In genomic region chr2:84711651-84712050, GRCh38 we compare ENCODE assay signal across 16 cellular contexts.
DNase-seq lines count a peak whose midpoint lies in the region; ATAC-seq and TF ChIP-seq lines count a peak whose summit lies in the region.
"Had no signal": no experiment of that assay in that cellular context is flagged by ENCODE, and none has a peak within 500 bp of the region (broad histone marks: within the 10 kb centered on the region; RNA-seq: fewer than 3 reads in every experiment).

No MANE protein-coding gene starts in this region.

- H3K4me3 ChIP-seq in liver (ENCODE audit: low read depth in 1 of 3, low read length in 3 of 3) (no peak overlapping the region), trophoblast cell (ENCODE audit: low read depth, low read length) (no peak overlapping the region)
- H3K4me3 ChIP-seq: GM23338 had no signal

- H3K4ac ChIP-seq in trophoblast cell (ENCODE audit: low read depth, low read length), result no peak overlapping the region

- DNase-seq in left colon, result no peak
- no peak for DNase-seq in trophoblast cell
- DNase-seq: C1 segment of cervical spinal cord; Calu3; CD4-positive, alpha-beta memory T cell; COR-L47; DMS53; DMS79 treated with DMSO at 0.1 percent for 48 hours; GF-D8; H9 had no signal

- no peaks in the 10 kb centered on the region for H3K79me2 ChIP-seq in trophoblast cell (ENCODE audit: control insufficient read depth, insufficient read depth, low read length, poor library complexity)

- no peak overlapping the region for H2BK5ac ChIP-seq in trophoblast cell (ENCODE audit: low read depth, low read length, poor library complexity)

- H3K27ac ChIP-seq in liver (ENCODE audit: low read depth in 1 of 2, low read length in 2 of 2) (no peak overlapping the region), trophoblast cell (ENCODE audit: low read depth, low read length) (no peak overlapping the region)

- H3K14ac ChIP-seq in trophoblast cell (ENCODE audit: low read length), result no peak overlapping the region

- H3K27me3 ChIP-seq in liver (ENCODE audit: control insufficient read depth in 4 of 4, insufficient read depth in 4 of 4, low read length in 3 of 4) (no peaks in the 10 kb centered on the region), trophoblast cell (ENCODE audit: insufficient read depth, low read length) (no peaks in the 10 kb centered on the region)

- H2AFZ ChIP-seq in trophoblast cell (ENCODE audit: insufficient read depth, low read length, poor library complexity), result no peak overlapping the region
- H2AFZ ChIP-seq: GM23338 had no signal

- no peak overlapping the region for H4K91ac ChIP-seq in trophoblast cell (ENCODE audit: low read depth, low read length)

- H3K4me1 ChIP-seq in liver (ENCODE audit: control insufficient read depth in 4 of 4, insufficient read depth in 4 of 4, low read length in 3 of 4), result no peaks in the 10 kb centered on the region
- H3K4me1 ChIP-seq in trophoblast cell (ENCODE audit: control insufficient read depth in 1 of 2, insufficient read depth in 2 of 2, low read length in 2 of 2), result no peaks in the 10 kb centered on the region

- no peak overlapping the region for H2BK120ac ChIP-seq in trophoblast cell (ENCODE audit: insufficient read depth, low read length, poor library complexity)

- no peak overlapping the region for H2AK5ac ChIP-seq in trophoblast cell (ENCODE audit: low read length)

- ATAC-seq in left colon, result peak; percentile 67
- no peak for ATAC-seq in GM21526 (IDR thresholded peaks at IDR 0.05; ENCODE audit: low FRiP score, unreplicated experiment)
- ATAC-seq in GM19023 (IDR thresholded peaks at IDR 0.05; ENCODE audit: unreplicated experiment), result no peak
- no peak for ATAC-seq in HG02884 (IDR thresholded peaks at IDR 0.05; ENCODE audit: unreplicated experiment)
- ATAC-seq: GM23338, HCT116 had no signal

- no peaks in the 10 kb centered on the region for H3K36me3 ChIP-seq in liver (ENCODE audit: control insufficient read depth in 4 of 4, insufficient read depth in 3 of 4, low read depth in 1 of 4, low read length in 3 of 4)
- H3K36me3 ChIP-seq in trophoblast cell (ENCODE audit: control insufficient read depth in 1 of 2, insufficient read depth in 2 of 2, low read length in 2 of 2), result no peaks in the 10 kb centered on the region

- H4K8ac ChIP-seq in trophoblast cell (ENCODE audit: low read depth, low read length), result no peak overlapping the region

- H3K23ac ChIP-seq in trophoblast cell (ENCODE audit: low read length), result peak overlapping the region; percentile 58

- TF ChIP-seq CTCF in liver (IDR thresholded peaks at IDR 0.05; ENCODE audit: low read depth, low read length, missing input control), result no peak

- H2BK12ac ChIP-seq in trophoblast cell (ENCODE audit: low read length), result no peak overlapping the region

- no peaks in the 10 kb centered on the region for H3K79me1 ChIP-seq in trophoblast cell (ENCODE audit: low read length)

- 35% methylated on average over 1 of the region's 1 CpG for WGBS in liver
- no CpG with 5 or more reads among the region's 1 CpG for WGBS in trophoblast cell (ENCODE audit: extremely low coverage, insufficient coverage, insufficient read length)

- H3K4me2 ChIP-seq in trophoblast cell (ENCODE audit: low read length), result no peak overlapping the region
- H3K4me2 ChIP-seq: GM23338 had no signal

- no peak for TF ChIP-seq RAD21 in liver (IDR thresholded peaks at IDR 0.05)

- no peak overlapping the region for H3K9ac ChIP-seq in liver (ENCODE audit: low read depth in 1 of 2, low read length in 2 of 2)
- no peak overlapping the region for H3K9ac ChIP-seq in trophoblast cell (ENCODE audit: low read length)

- H4K12ac ChIP-seq in trophoblast cell (ENCODE audit: low read depth, low read length), result no peak overlapping the region

- H3K9me3 ChIP-seq in liver (ENCODE audit: control insufficient read depth in 4 of 4, low read length in 3 of 4) (no peaks in the 10 kb centered on the region), trophoblast cell (ENCODE audit: insufficient read depth, low read depth, low read length) (no peaks in the 10 kb centered on the region)

- intact Hi-C loops in left colon (cut with DNase I, micrococcal nuclease), result no loop called here

- no peak overlapping the region for H3K18ac ChIP-seq in trophoblast cell (ENCODE audit: low read length)

TF ChIP-seq in liver, 16 proteins besides CTCF, POLR2A, EP300 and RAD21:
- TF ChIP-seq HNF4A (conservative IDR thresholded peaks at IDR 0.05) (peak; percentile 49 to 53), NR2F2 (IDR thresholded peaks at IDR 0.05) (no peak), REST (IDR thresholded peaks at IDR 0.05) (no peak)
